Comparison of ENCODE assay signal across 24 cellular contexts in genomic region chr21:36973986-36974850, GRCh38. TPM values are rescaled to one million over a fixed set of nuclear protein-coding genes. Genes with fewer than 3 reads are reported as not detected.
DNase-seq lines count a peak whose midpoint lies in the region; ATAC-seq, FAIRE-seq and TF ChIP-seq lines count a peak whose summit lies in the region.
"Had no signal": no experiment of that assay in that cellular context is flagged by ENCODE, and none has a peak within 500 bp of the region (broad histone marks: within the 10 kb centered on the region; RNA-seq: fewer than 3 reads in every experiment).

No MANE protein-coding gene starts in this region.

- intact Hi-C loops in HepG2 (cut with micrococcal nuclease; ENCODE audit: unreplicated experiment) (no loop called here), right lobe of liver (cut with DNase I) (no loop called here), GM12878 (cut with micrococcal nuclease; ENCODE audit: unreplicated experiment) (no loop called here)

- DNase-seq in DMS53 (lab: John Stamatoyannopoulos, UW) (peak; percentile 39), DMS53 treated with DMSO at 0.1 percent for 48 hours (lab: John Stamatoyannopoulos, UW; ENCODE audit: unreplicated experiment) (no peak), HepG2 (ENCODE audit: low spot score) (no peak), right lobe of liver (no peak), GM12878 (ENCODE audit: low read depth, low spot score) (no peak), NCI-H2107 treated with DMSO at 0.1 percent for 48 hours (lab: John Stamatoyannopoulos, UW; ENCODE audit: unreplicated experiment) (no peak), upper lobe of left lung (no peak), SKM-1 (lab: John Stamatoyannopoulos, UW; ENCODE audit: unreplicated experiment) (no peak)
- DNase-seq: activated CD4-positive, alpha-beta T cell treated with anti-CD3 and anti-CD28 coated beads, Interleukin-2, amount 50 U/mL, for 48 hours; activated T-cell treated with anti-CD3 and anti-CD28 coated beads, Interleukin-2, amount 50 U/mL, for 1 hour; BE2C; Calu3; mesenchymal stem cell; naive B cell; NK-92 treated with Interleukin-12 subunit alpha and Interleukin-12 subunit beta, amount 100 ng/mL, for 24 hours; occipital lobe; Peyer's patch; small intestine; T-helper 17 cell; tibial artery had no signal

- TF ChIP-seq EP300 in HepG2 (IDR thresholded peaks at IDR 0.05; ENCODE audit: low read depth in 2 of 2, low read length in 2 of 2) = no peak
- no peak for TF ChIP-seq EP300 in HepG2 (CRISPR knock-in tag; IDR thresholded peaks at IDR 0.05; ENCODE audit: borderline replicate concordance)
- TF ChIP-seq EP300 in GM12878 (IDR thresholded peaks at IDR 0.05; ENCODE audit: borderline replicate concordance in 1 of 2, control insufficient read depth in 1 of 2, low read depth in 2 of 2, low read length in 2 of 2) = no peak
- TF ChIP-seq EP300 in upper lobe of left lung (IDR thresholded peaks at IDR 0.05) = no peak

- no peak for TF ChIP-seq RAD21 in HepG2 (CRISPR knock-in tag; IDR thresholded peaks at IDR 0.05)
- no peak for TF ChIP-seq RAD21 in GM12878 (IDR thresholded peaks at IDR 0.05; ENCODE audit: insufficient read depth, low read depth, low read length)

- H3K9ac ChIP-seq in HepG2 (ENCODE audit: insufficient read depth, low read depth, low read length) (no peak overlapping the region), GM12878 (ENCODE audit: control insufficient read depth, insufficient read depth, low read length) (no peak overlapping the region)

- BruUV-seq in HepG2 (replicated peaks; lab: Mats Ljungman, UMichigan) = no TSS peak
- BruUV-seq in GM12878 (replicated peaks; lab: Mats Ljungman, UMichigan) = no TSS peak

- TF ChIP-seq POLR2A in HepG2 (IDR thresholded peaks at IDR 0.05; ENCODE audit: insufficient read depth in 1 of 2, low read depth in 2 of 2, low read length in 2 of 2) (no peak), right lobe of liver (IDR thresholded peaks at IDR 0.05) (no peak), GM12878 (IDR thresholded peaks at IDR 0.05; ENCODE audit: low read depth, low read length) (no peak), upper lobe of left lung (IDR thresholded peaks at IDR 0.05) (no peak)

- CTCF ChIA-PET in HepG2 (lab: Yijun Ruan, JAX; ENCODE audit: low intra/inter-chr PET ratio, low total read pairs) = no interaction called here
- CTCF ChIA-PET in GM12878 (lab: Yijun Ruan, JAX) = interaction anchor here (6.5 kb wide), 1 partner anchor 17 kb away, joined by 94 read pairs; no protein-coding TSS in a partner anchor

- POLR2A ChIA-PET in HepG2 (lab: Yijun Ruan, JAX) = no interaction called here
- POLR2A ChIA-PET in GM12878 (lab: Charles Lee) = no interaction called here

- H3K9me3 ChIP-seq in HepG2 (ENCODE audit: low read length) = no peaks in the 10 kb centered on the region
- H3K9me3 ChIP-seq in right lobe of liver = no peaks in the 10 kb centered on the region
- H3K9me3 ChIP-seq in GM12878 (replicated peaks; ENCODE audit: control insufficient read depth, insufficient read depth, low read length) = no peaks in the 10 kb centered on the region
- H3K9me3 ChIP-seq in upper lobe of left lung = no peaks in the 10 kb centered on the region
- H3K9me3 ChIP-seq: A549, BE2C, Peyer's patch, SJSA1, tibial artery had no signal

- no peaks in the 10 kb centered on the region for H3K27me3 ChIP-seq in HepG2 (ENCODE audit: control insufficient read depth in 1 of 2, insufficient read depth in 2 of 2, low read length in 2 of 2)
- no peaks in the 10 kb centered on the region for H3K27me3 ChIP-seq in right lobe of liver
- no peaks in the 10 kb centered on the region for H3K27me3 ChIP-seq in GM12878 (replicated peaks in 1 of 2; ENCODE audit: control insufficient read depth in 2 of 2, insufficient read depth in 2 of 2, low read length in 1 of 2)
- H3K27me3 ChIP-seq in upper lobe of left lung = no peaks in the 10 kb centered on the region
- H3K27me3 ChIP-seq: BE2C, Peyer's patch, SJSA1, tibial artery had no signal

- no peak overlapping the region for H3K27ac ChIP-seq in HepG2 (ENCODE audit: extremely low read length, insufficient read depth, low read length)
- H3K27ac ChIP-seq in right lobe of liver = no peak overlapping the region
- H3K27ac ChIP-seq in GM12878 (ENCODE audit: control insufficient read depth, insufficient read depth) = no peak overlapping the region
- no peak overlapping the region for H3K27ac ChIP-seq in upper lobe of left lung
- H3K27ac ChIP-seq: A549, Peyer's patch, SJSA1, tibial artery had no signal

- FAIRE-seq in HepG2 (lab: Jason Lieb, UNC) (no peak), GM12878 (lab: Jason Lieb, UNC) (no peak)
- FAIRE-seq: A549, astrocyte, H54, small intestine had no signal

- in situ Hi-C loops in HepG2 (cut with HindIII; ENCODE audit: extremely low pct_ligation_motif_present, low pct_unique_long_range_greater_than_20kb) = no loop called here
- in situ Hi-C loops in GM12878 (cut with MboI) = no loop called here

- H3K36me3 ChIP-seq in HepG2 (replicated peaks in 1 of 2; ENCODE audit: control insufficient read depth in 1 of 2, insufficient read depth in 2 of 2, low read length in 2 of 2) = no peaks in the 10 kb centered on the region; a peak in 1 of 5 replicates
- no peaks in the 10 kb centered on the region for H3K36me3 ChIP-seq in right lobe of liver
- H3K36me3 ChIP-seq in GM12878 (ENCODE audit: control insufficient read depth in 2 of 2, insufficient read depth in 2 of 2, low read length in 1 of 2) = no peaks in the 10 kb centered on the region
- no peaks in the 10 kb centered on the region for H3K36me3 ChIP-seq in upper lobe of left lung
- H3K36me3 ChIP-seq: BE2C, Peyer's patch, tibial artery had no signal

- H3K4me3 ChIP-seq in HepG2 (replicated peaks in 1 of 3; ENCODE audit: insufficient read depth in 1 of 3, low read depth in 2 of 3, low read length in 3 of 3) (no peak overlapping the region), right lobe of liver (no peak overlapping the region), GM12878 (no peak overlapping the region), upper lobe of left lung (no peak overlapping the region)
- H3K4me3 ChIP-seq: A549, Peyer's patch, SJSA1, tibial artery had no signal

- H4K20me1 ChIP-seq in HepG2 (ENCODE audit: insufficient read depth, low read length) (no peaks in the 10 kb centered on the region), GM12878 (ENCODE audit: control insufficient read depth, insufficient read depth) (no peaks in the 10 kb centered on the region)

- TF ChIP-seq CTCF in HepG2 (CRISPR knock-in tag; IDR thresholded peaks at IDR 0.05) = no peak
- TF ChIP-seq CTCF in right lobe of liver (IDR thresholded peaks at IDR 0.05) = no peak
- no peak for TF ChIP-seq CTCF in GM12878 (IDR thresholded peaks at IDR 0.05 in 2 of 3, conservative IDR thresholded peaks at IDR 0.05 in 1 of 3; ENCODE audit: control insufficient read depth in 2 of 3, extremely low read depth in 1 of 3, insufficient read depth in 1 of 3, low read depth in 3 of 3, low read length in 3 of 3)
- TF ChIP-seq CTCF in upper lobe of left lung (IDR thresholded peaks at IDR 0.05) = no peak

- no peaks in the 10 kb centered on the region for H3K79me2 ChIP-seq in HepG2 (ENCODE audit: insufficient read depth, low read length)
- no peaks in the 10 kb centered on the region for H3K79me2 ChIP-seq in GM12878 (ENCODE audit: control insufficient read depth, insufficient read depth, low read length)

- H3K4me1 ChIP-seq in HepG2 (ENCODE audit: insufficient read depth, low read length) = peaks cover 22% of the 10 kb centered on the region
- no peaks in the 10 kb centered on the region for H3K4me1 ChIP-seq in right lobe of liver
- peaks cover 9% of the 10 kb centered on the region for H3K4me1 ChIP-seq in GM12878 (ENCODE audit: control insufficient read depth, insufficient read depth, low read length)
- peaks cover 9 to 27% (median 16%) of the 10 kb centered on the region in 4 donors for H3K4me1 ChIP-seq in upper lobe of left lung

- SMC1A ChIA-PET in GM12878 (lab: Charles Lee; ENCODE audit: uncharacterized antibody, unreplicated experiment) = interaction anchor here (1.1 kb wide), 1 partner anchor 16 kb away, joined by 3 read pairs; no protein-coding TSS in a partner anchor

- RAD21 ChIA-PET in GM12878 (lab: Charles Lee; ENCODE audit: unreplicated experiment) = no interaction called here

- WGBS in HepG2 (ENCODE audit: low lambda C conversion rate) = 83% methylated on average over 14 of the region's 14 CpGs
- WGBS in right lobe of liver (ENCODE audit: insufficient coverage, low coverage, low lambda C conversion rate, missing lambda C conversion rate) = 68% methylated on average over 7 of the region's 14 CpGs
- 86% methylated on average over 14 of the region's 14 CpGs for WGBS in GM12878 (ENCODE audit: insufficient coverage, insufficient replicate concordance, low lambda C conversion rate, missing lambda C conversion rate)
- 86 to 94% methylated on average over 14 of the region's 14 CpGs for WGBS in upper lobe of left lung, 2 donors

- ATAC-seq in HepG2 (no peak), right lobe of liver (no peak), GM12878 (peak; percentile 20; the same call in 2 of the 3 replicates), upper lobe of left lung (ENCODE audit: low FRiP score in 2 of 2) (no peak)
- ATAC-seq: A549, T-helper 17 cell had no signal

- H3K4me2 ChIP-seq in HepG2 (ENCODE audit: low read depth, low read length) = no peak overlapping the region
- no peak overlapping the region for H3K4me2 ChIP-seq in GM12878 (ENCODE audit: control insufficient read depth, insufficient read depth)
- H3K4me2 ChIP-seq: A549 had no signal

- no peak overlapping the region for H2AFZ ChIP-seq in HepG2 (ENCODE audit: low read length)
- H2AFZ ChIP-seq in GM12878 (ENCODE audit: control insufficient read depth, low read depth, low read length) = no peak overlapping the region

RNA-seq across cellular contexts. Expression of gene HLCS, which starts 7.7 kb away (rescaled TPM):
- total RNA-seq in HepG2 (2016; rRNA removed; fragmentation: Illumina TruSeq; extraction: Trizol) = 11.7 and 12.3 TPM in 2 replicates
- total RNA-seq in HepG2 (2016; cell fraction: cytosol; rRNA removed; fragmentation: Illumina TruSeq; extraction: Trizol; ENCODE audit: low read depth) = 1.5 and 2.2 TPM in 2 replicates
- total RNA-seq in HepG2 (2016; cell fraction: insoluble cytoplasmic fraction; rRNA removed; fragmentation: Illumina TruSeq; extraction: Trizol) = 10.3 and 11.9 TPM in 2 replicates
- 4.5 and 4.8 TPM in 2 replicates for total RNA-seq in HepG2 (2016; cell fraction: membrane; rRNA removed; fragmentation: Illumina TruSeq; extraction: Trizol)
- total RNA-seq in HepG2 (2016; cell fraction: nucleus; rRNA removed; fragmentation: Illumina TruSeq; extraction: Trizol) = 14.0 and 14.6 TPM in 2 replicates
- 7.9 and 8.5 TPM in 2 replicates for polyA plus RNA-seq in HepG2 (2011; rRNA removed)
- 6.1 and 8.3 TPM in 2 replicates for polyA plus RNA-seq in HepG2 (2011; cell fraction: cytosol; rRNA removed)
- 12.9 and 14.6 TPM in 2 replicates for polyA plus RNA-seq in HepG2 (2011; cell fraction: nucleus; rRNA removed)
- polyA plus RNA-seq in HepG2 (2012) = 6.0 and 7.1 TPM in 2 replicates
- 0.45 and 0.71 TPM in 2 replicates for polyA plus RNA-seq in HepG2 (2016; cell fraction: cytosol; fragmentation: Illumina TruSeq; extraction: Trizol; ENCODE audit: low read depth)
- 6.7 and 7.3 TPM in 2 replicates for polyA plus RNA-seq in HepG2 (2016; cell fraction: insoluble cytoplasmic fraction; fragmentation: Illumina TruSeq; extraction: Trizol; ENCODE audit: low read depth)
- polyA plus RNA-seq in HepG2 (2016; cell fraction: membrane; fragmentation: Illumina TruSeq; extraction: Trizol; ENCODE audit: low read depth) = 1.6 and 1.7 TPM in 2 replicates
- 8.3 and 8.6 TPM in 2 replicates for polyA plus RNA-seq in HepG2 (2016; cell fraction: nucleus; fragmentation: Illumina TruSeq; extraction: Trizol; ENCODE audit: insufficient read depth, low read depth)
- polyA minus RNA-seq in HepG2 (2011; rRNA and poly(A)+ RNA removed; ENCODE audit: low replicate concordance) = 14.5 and 27.4 TPM in 2 replicates
- polyA minus RNA-seq in HepG2 (2011; cell fraction: cytosol; rRNA and poly(A)+ RNA removed) = 9.3 and 9.7 TPM in 2 replicates
- 32.3 and 32.4 TPM in 2 replicates for polyA minus RNA-seq in HepG2 (2011; cell fraction: nucleus; rRNA and poly(A)+ RNA removed)
- 10 to 100 TPM; 12.6 to 19.1 (median 16.0) TPM for total RNA-seq in right lobe of liver
- 39.1 and 48.4 TPM in 2 replicates for total RNA-seq in GM12878 (2013; cell fraction: nucleolus; rRNA removed)
- 9.7 and 12.8 TPM in 2 replicates for total RNA-seq in GM12878 (2014; rRNA removed)
- 9.5 and 11.4 TPM in 2 replicates for total RNA-seq in GM12878 (2014; rRNA removed; fragmentation: Illumina TruSeq; extraction: Trizol)
- 11.9 and 13.3 TPM in 2 replicates for total RNA-seq in GM12878 (2021)
- 4.9 TPM for polyA plus RNA-seq in GM12878 (2011; ENCODE audit: low read depth)
- 10.0 and 10.1 TPM in 2 replicates for polyA plus RNA-seq in GM12878 (2011; rRNA removed)
- polyA plus RNA-seq in GM12878 (2011; cell fraction: cytosol; rRNA removed) = 6.2 and 7.1 TPM in 2 replicates
- polyA plus RNA-seq in GM12878 (2011; cell fraction: nucleus; rRNA removed) = 12.9 and 15.6 TPM in 2 replicates
- 5.0 and 5.3 TPM in 2 replicates for polyA plus RNA-seq in GM12878 (2012)
- polyA plus RNA-seq in GM12878 (2014; fragmentation: Illumina TruSeq; extraction: Trizol) = 9.9 and 11.0 TPM in 2 replicates
- 1 to 10 TPM; 1.5 to 1.8 TPM for polyA plus RNA-seq in GM12878 (2014; fragmentation: Nextera tagmentation; extraction: Ambion mirVana)
- 9.5 and 9.6 TPM in 2 replicates for polyA plus RNA-seq in GM12878 (2014; rRNA removed)
- 10 to 100 TPM in 1 of 2 experiments, 1 to 10 TPM in 1; 9.4 to 12.7 TPM for polyA plus RNA-seq in GM12878 (2016; fragmentation: Nextera tagmentation; extraction: Ambion mirVana)
- polyA minus RNA-seq in GM12878 (2011; rRNA and poly(A)+ RNA removed) = 13.1 and 20.6 TPM in 2 replicates
- 3.5 and 3.7 TPM in 2 replicates for polyA minus RNA-seq in GM12878 (2011; cell fraction: cytosol; rRNA and poly(A)+ RNA removed)
- polyA minus RNA-seq in GM12878 (2011; cell fraction: nucleus; rRNA and poly(A)+ RNA removed) = 11.6 and 15.7 TPM in 2 replicates
- 10 to 100 TPM; 15.3 to 34.6 (median 24.1) TPM for total RNA-seq in upper lobe of left lung

RNA-seq across cellular contexts. Expression of gene RIPPLY3, which starts 32.3 kb away (rescaled TPM):
- total RNA-seq in HepG2 (2016; rRNA removed; fragmentation: Illumina TruSeq; extraction: Trizol) (0.09 and 0.13 TPM in 2 replicates), right lobe of liver (under 1 TPM in 3 of 6 experiments, not detected in 3; 0.12 to 0.18 (median 0.17) TPM), GM12878 (2014; rRNA removed) (not detected in 2 replicates), GM12878 (2014; rRNA removed; fragmentation: Illumina TruSeq; extraction: Trizol) (not detected in 2 replicates), GM12878 (2021) (not detected in 2 replicates), upper lobe of left lung (1 to 10 TPM in 2 of 6 donors, under 1 TPM in 2, not detected in 2; 0.11 to 1.5 (median 0.66) TPM)
- total RNA-seq in HepG2 (2016; cell fraction: cytosol; rRNA removed; fragmentation: Illumina TruSeq; extraction: Trizol; ENCODE audit: low read depth) = not detected in 2 replicates
- 0.19 and 0.26 TPM in 2 replicates for total RNA-seq in HepG2 (2016; cell fraction: insoluble cytoplasmic fraction; rRNA removed; fragmentation: Illumina TruSeq; extraction: Trizol)
- total RNA-seq in HepG2 (2016; cell fraction: membrane; rRNA removed; fragmentation: Illumina TruSeq; extraction: Trizol) = 0.40 and 0.45 TPM in 2 replicates
- not detected in 2 replicates for total RNA-seq in HepG2 (2016; cell fraction: nucleus; rRNA removed; fragmentation: Illumina TruSeq; extraction: Trizol)
- polyA plus RNA-seq in HepG2 (2011; rRNA removed) (2.1 and 2.9 TPM in 2 replicates), GM12878 (2011; rRNA removed) (not detected in 2 replicates), GM12878 (2014; fragmentation: Illumina TruSeq; extraction: Trizol) (not detected in 2 replicates), GM12878 (2014; fragmentation: Nextera tagmentation; extraction: Ambion mirVana) (not detected), GM12878 (2014; rRNA removed) (not detected in 2 replicates), GM12878 (2016; fragmentation: Nextera tagmentation; extraction: Ambion mirVana) (not detected)
- polyA plus RNA-seq in HepG2 (2011; cell fraction: cytosol; rRNA removed) = 1.8 and 2.0 TPM in 2 replicates
- polyA plus RNA-seq in HepG2 (2011; cell fraction: nucleus; rRNA removed) = 0.63 and 1.2 TPM in 2 replicates
- 0.72 and 1.4 TPM in 2 replicates for polyA plus RNA-seq in HepG2 (2012)
- 0.24 and 0.29 TPM in 2 replicates for polyA plus RNA-seq in HepG2 (2016; cell fraction: cytosol; fragmentation: Illumina TruSeq; extraction: Trizol; ENCODE audit: low read depth)
- 0.47 TPM in 2 replicates for polyA plus RNA-seq in HepG2 (2016; cell fraction: insoluble cytoplasmic fraction; fragmentation: Illumina TruSeq; extraction: Trizol; ENCODE audit: low read depth)
- 0.42 and 0.52 TPM in 2 replicates for polyA plus RNA-seq in HepG2 (2016; cell fraction: membrane; fragmentation: Illumina TruSeq; extraction: Trizol; ENCODE audit: low read depth)
- 0.42 TPM in 1 of 2 replicates, not detected in the other for polyA plus RNA-seq in HepG2 (2016; cell fraction: nucleus; fragmentation: Illumina TruSeq; extraction: Trizol; ENCODE audit: insufficient read depth, low read depth)
- polyA minus RNA-seq in HepG2 (2011; rRNA and poly(A)+ RNA removed; ENCODE audit: low replicate concordance) = 2.2 TPM in 1 of 2 replicates, not detected in the other
- 0.59 and 0.62 TPM in 2 replicates for polyA minus RNA-seq in HepG2 (2011; cell fraction: cytosol; rRNA and poly(A)+ RNA removed)
- polyA minus RNA-seq in HepG2 (2011; cell fraction: nucleus; rRNA and poly(A)+ RNA removed) = 0.39 and 0.50 TPM in 2 replicates
- not detected in 2 replicates for total RNA-seq in GM12878 (2013; cell fraction: nucleolus; rRNA removed)
- polyA plus RNA-seq in GM12878 (2011; ENCODE audit: low read depth) = not detected
- polyA plus RNA-seq in GM12878 (2011; cell fraction: cytosol; rRNA removed) = not detected in 2 replicates
- polyA plus RNA-seq in GM12878 (2011; cell fraction: nucleus; rRNA removed) = not detected in 2 replicates
- not detected in 2 replicates for polyA plus RNA-seq in GM12878 (2012)
- not detected in 2 replicates for polyA minus RNA-seq in GM12878 (2011; rRNA and poly(A)+ RNA removed)
- not detected in 2 replicates for polyA minus RNA-seq in GM12878 (2011; cell fraction: cytosol; rRNA and poly(A)+ RNA removed)
- polyA minus RNA-seq in GM12878 (2011; cell fraction: nucleus; rRNA and poly(A)+ RNA removed) = not detected in 2 replicates
- total RNA-seq: astrocyte, occipital lobe, T-helper 17 cell had no signal
